ENCODE assay signal across 1 cellular context in genomic region chr17:20200016-20200788, GRCh38.
TF ChIP-seq lines count a peak whose summit lies in the region.

No MANE protein-coding gene starts in this region.

TF ChIP-seq in IMR-90, 13 proteins besides CTCF, POLR2A, EP300 and RAD21:
- no peak for TF ChIP-seq MAZ (IDR thresholded peaks at IDR 0.05; ENCODE audit: borderline replicate concordance, low read depth, low read length)
- TF ChIP-seq USF2 (IDR thresholded peaks at IDR 0.05; ENCODE audit: low read depth, low read length): no peak
- no peak for TF ChIP-seq SMC3 (IDR thresholded peaks at IDR 0.05; ENCODE audit: low read depth, low read length)
- TF ChIP-seq CHD1 (IDR thresholded peaks at IDR 0.05; ENCODE audit: low read depth, low read length): no peak
- no peak for TF ChIP-seq MAFK (IDR thresholded peaks at IDR 0.05; ENCODE audit: low read depth, low read length)
- no peak for TF ChIP-seq RCOR1 (IDR thresholded peaks at IDR 0.05; ENCODE audit: insufficient replicate concordance, low read length)
- no peak for TF ChIP-seq BHLHE40 (IDR thresholded peaks at IDR 0.05; ENCODE audit: low read depth, low read length)
